ENCODE assay signal across 10 cellular contexts in the genomic region with DNA sequence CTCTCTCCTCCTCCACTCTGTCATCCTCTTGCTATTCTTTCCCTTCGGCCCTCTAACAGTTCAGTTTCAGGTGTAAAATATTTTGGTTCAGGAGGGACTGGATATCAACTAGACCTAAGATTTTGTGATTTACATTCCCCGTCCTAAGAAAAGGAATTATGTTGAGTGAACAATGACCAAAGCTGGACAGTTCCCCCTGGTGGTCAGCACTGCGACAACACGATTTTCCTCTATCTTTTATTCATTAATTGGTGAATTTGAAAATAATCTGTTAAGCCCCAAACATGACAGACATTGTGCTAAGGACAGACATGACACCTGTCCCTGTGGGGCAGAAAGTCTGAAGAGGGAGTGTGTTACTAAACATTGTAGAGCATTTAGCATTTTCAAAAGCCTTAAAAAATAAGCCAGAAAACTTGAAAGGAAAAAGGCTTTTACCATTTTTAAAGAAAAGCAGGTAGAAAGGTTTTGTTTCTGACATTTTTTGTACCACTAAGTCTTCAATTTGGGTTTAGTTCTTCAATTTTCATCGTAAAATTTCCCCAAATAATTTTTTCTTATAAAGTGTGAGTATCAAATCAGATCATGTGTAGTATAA. TPM values are rescaled to one million over a fixed set of nuclear protein-coding genes. Genes with fewer than 3 reads are reported as not detected.
A peak's percentile ranks its signal among the peaks of the same experiment; 100 is the strongest.
DNase-seq lines count a peak whose midpoint lies in the region; ATAC-seq, FAIRE-seq and TF ChIP-seq lines count a peak whose summit lies in the region.
"Had no signal": no experiment of that assay in that cellular context is flagged by ENCODE, and none has a peak within 500 bp of the region (broad histone marks: within the 10 kb centered on the region; RNA-seq: fewer than 3 reads in every experiment).

No MANE protein-coding gene starts in this region.

- no peak for DNase-seq in D721Med (ENCODE audit: insufficient read length, low spot score)
- DNase-seq in HL-60 (ENCODE audit: low read depth in 1 of 2, low spot score in 1 of 2): peak in 1 of 2 experiments; percentile 34
- DNase-seq in fibroblast of villous mesenchyme (ENCODE audit: low read depth): peak; percentile 53
- peak; percentile 62 for DNase-seq in retina
- no peak for DNase-seq in activated naive CD4-positive, alpha-beta T cell treated with anti-CD3 and anti-CD28 coated beads, Interleukin-2, amount 50 U/mL, for 16 hours
- DNase-seq: naive B cell had no signal

- TF ChIP-seq CTCF in D721Med (IDR thresholded peaks at IDR 0.05; ENCODE audit: insufficient read depth, missing control alignments): peak; percentile 89
- TF ChIP-seq CTCF in HL-60 (IDR thresholded peaks at IDR 0.05; ENCODE audit: insufficient read depth, low read length): peak; percentile 58
- peak; percentile 75 for TF ChIP-seq CTCF in fibroblast of villous mesenchyme (IDR thresholded peaks at IDR 0.05; ENCODE audit: insufficient read depth, low read depth, low read length)

- ATAC-seq in SK-N-SH treated with all-trans-retinoic acid at 6 μM for 48 hours: peak; percentile 81
- ATAC-seq in GM21526 (IDR thresholded peaks at IDR 0.05; ENCODE audit: low FRiP score, unreplicated experiment): no peak
- ATAC-seq in HG02571 (IDR thresholded peaks at IDR 0.05; ENCODE audit: unreplicated experiment): no peak

- H3K4me3 ChIP-seq in HL-60 (replicated peaks; ENCODE audit: insufficient read depth, low read length) (no peak overlapping the region), fibroblast of villous mesenchyme (ENCODE audit: low read depth, low read length) (no peak overlapping the region)
- H3K4me3 ChIP-seq: SJSA1 had no signal

- no peaks in the 10 kb centered on the region for H3K27me3 ChIP-seq in HL-60 (ENCODE audit: insufficient read depth, poor library complexity, severe bottlenecking)
- H3K27me3 ChIP-seq: SJSA1 had no signal

- no peak overlapping the region for H3K27ac ChIP-seq in HL-60 (replicated peaks)
- H3K27ac ChIP-seq: SJSA1 had no signal

- peak; percentile 11 for FAIRE-seq in D721Med (lab: Jason Lieb, UNC)

TF ChIP-seq in SK-N-SH treated with all-trans-retinoic acid at 6 μM for 48 hours, 23 proteins besides CTCF, POLR2A, EP300 and RAD21:
- TF ChIP-seq PPARA (CRISPR knock-in tag; IDR thresholded peaks at IDR 0.05; ENCODE audit: borderline replicate concordance) (no peak), TOX (CRISPR knock-in tag; IDR thresholded peaks at IDR 0.05; ENCODE audit: borderline replicate concordance) (no peak), BACH2 (CRISPR knock-in tag; IDR thresholded peaks at IDR 0.05; ENCODE audit: borderline replicate concordance) (no peak)
- TF ChIP-seq, protein P1, sequence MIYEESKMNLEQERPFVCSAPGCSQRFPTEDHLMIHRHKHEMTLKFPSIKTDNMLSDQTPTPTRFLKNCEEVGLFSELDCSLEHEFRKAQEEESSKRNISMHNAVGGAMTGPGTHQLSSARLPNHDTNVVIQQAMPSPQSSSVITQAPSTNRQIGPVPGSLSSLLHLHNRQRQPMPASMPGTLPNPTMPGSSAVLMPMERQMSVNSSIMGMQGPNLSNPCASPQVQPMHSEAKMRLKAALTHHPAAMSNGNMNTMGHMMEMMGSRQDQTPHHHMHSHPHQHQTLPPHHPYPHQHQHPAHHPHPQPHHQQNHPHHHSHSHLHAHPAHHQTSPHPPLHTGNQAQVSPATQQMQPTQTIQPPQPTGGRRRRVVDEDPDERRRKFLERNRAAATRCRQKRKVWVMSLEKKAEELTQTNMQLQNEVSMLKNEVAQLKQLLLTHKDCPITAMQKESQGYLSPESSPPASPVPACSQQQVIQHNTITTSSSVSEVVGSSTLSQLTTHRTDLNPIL (CRISPR knock-in tag; IDR thresholded peaks at IDR 0.05; ENCODE audit: low read depth): no peak

RNA-seq across cellular contexts. Expression of a gene that starts 28.4 kb away (rescaled TPM):
- total RNA-seq in fibroblast of villous mesenchyme: 0.32 and 4.7 TPM in 2 replicates

RNA-seq across cellular contexts. Expression of a gene that starts 59.3 kb away (rescaled TPM):
- total RNA-seq in fibroblast of villous mesenchyme: 15.5 and 25.0 TPM in 2 replicates

Comparison
In these comparisons a context has a peak if more than half of its experiments do, and no peak if none do; other contexts are left out.
1. DNase-seq: peak in fibroblast of villous mesenchyme (single experiment) and retina (single experiment); none in D721Med (single experiment) and activated naive CD4-positive, alpha-beta T cell treated with anti-CD3 and anti-CD28 coated beads, Interleukin-2, amount 50 U/mL, for 16 hours (single experiment).
2. Peak in every context shown above with its lines, with median percentiles within 50 percentile points of each other: CTCF ChIP-seq.